31 cellular contexts compared by ENCODE assay signal in the genomic region with DNA sequence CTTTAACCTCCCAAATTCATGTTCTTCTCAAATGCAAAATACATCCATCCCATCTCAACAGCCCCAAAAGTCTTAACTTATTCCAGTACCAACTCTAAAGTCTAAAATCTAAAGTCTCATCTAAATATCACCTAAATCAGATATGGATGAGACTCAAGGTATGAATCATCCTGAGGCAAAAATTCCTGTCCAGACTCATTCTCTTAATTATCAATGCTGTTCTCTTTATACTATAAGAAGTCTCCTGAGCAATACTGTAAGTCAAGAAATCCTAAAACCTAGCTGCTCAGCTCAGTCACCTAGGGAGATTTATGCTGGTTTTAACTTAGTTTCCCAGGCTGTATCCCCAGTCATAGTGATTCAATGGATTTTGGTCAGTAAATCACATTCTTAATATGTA.
"Had no signal": no experiment of that assay in that cellular context is flagged by ENCODE, and none has a peak within 500 bp of the region (broad histone marks: within the 10 kb centered on the region; RNA-seq: fewer than 3 reads in every experiment).

No MANE protein-coding gene starts in this region.

- H3K27me3 ChIP-seq: cardiac muscle cell, SJSA1 had no signal

- H3K27ac ChIP-seq: cardiac muscle cell, KMS-11, SJSA1, WERI-Rb-1 had no signal

- H3K36me3 ChIP-seq: cardiac muscle cell had no signal

- H3K4me3 ChIP-seq: cardiac muscle cell, SJSA1 had no signal

- H3K9ac ChIP-seq: KMS-11 had no signal

- DNase-seq: activated CD4-positive, alpha-beta memory T cell treated with anti-CD3 and anti-CD28 coated beads, Interleukin-2, amount 10 ng/mL, durations not matched to agents 7 days and 5 days; activated CD4-positive, alpha-beta T cell treated with anti-CD3 and anti-CD28 coated beads for 1 hour; activated CD4-positive, alpha-beta T cell treated with anti-CD3 and anti-CD28 coated beads for 48 hours; activated CD4-positive, CD25-positive, alpha-beta regulatory T cell; activated CD8-positive, alpha-beta memory T cell treated with anti-CD3 and anti-CD28 coated beads for 24 hours; activated CD8-positive, alpha-beta memory T cell treated with anti-CD3 and anti-CD28 coated beads, Interleukin-2, amount 10 ng/mL, durations not matched to agents 7 days and 5 days; activated CD8-positive, alpha-beta memory T cell treated with anti-CD3 and anti-CD28 coated beads, Interleukin-2, amount 50 U/mL, for 48 hours; activated effector memory CD4-positive, alpha-beta T cell treated with Interleukin-2 at 50 U/mL for 16 hours; activated naive CD4-positive, alpha-beta T cell treated with anti-CD3 and anti-CD28 coated beads, Interleukin-2, amount 10 ng/mL, durations not matched to agents 7 days and 5 days; activated naive CD8-positive, alpha-beta T cell treated with anti-CD3 and anti-CD28 coated beads, Interleukin-2, amount 50 U/mL, for 24 hours; activated T-cell treated with anti-CD3 and anti-CD28 coated beads, Interleukin-2, amount 50 U/mL, for 48 hours; anterior cingulate cortex; NCI-H1092 treated with DMSO at 0.1 percent for 48 hours; NCI-H1417; NCI-H146; NCI-H187; NCI-H2081; NCI-H2171 treated with DMSO at 0.1 percent for 48 hours; NCI-H2227 treated with DMSO at 0.1 percent for 48 hours; NCI-H446; NCI-H524; SHP77 treated with DMSO at 0.1 percent for 48 hours; SW 1271; T-helper 1 cell; T-helper 2 cell; T-helper 9 cell had no signal

- ATAC-seq: activated CD8-positive, alpha-beta memory T cell treated with anti-CD3 and anti-CD28 coated beads, Interleukin-2, amount 10 ng/mL, durations not matched to agents 7 days and 5 days; activated naive CD8-positive, alpha-beta T cell treated with anti-CD3 and anti-CD28 coated beads, Interleukin-2, amount 50 U/mL, for 24 hours; Panc1 had no signal

- H3K4me2 ChIP-seq: KMS-11 had no signal

- H3K9me3 ChIP-seq: SJSA1 had no signal
